ENCODE assay signal across 18 cellular contexts in the genomic region with DNA sequence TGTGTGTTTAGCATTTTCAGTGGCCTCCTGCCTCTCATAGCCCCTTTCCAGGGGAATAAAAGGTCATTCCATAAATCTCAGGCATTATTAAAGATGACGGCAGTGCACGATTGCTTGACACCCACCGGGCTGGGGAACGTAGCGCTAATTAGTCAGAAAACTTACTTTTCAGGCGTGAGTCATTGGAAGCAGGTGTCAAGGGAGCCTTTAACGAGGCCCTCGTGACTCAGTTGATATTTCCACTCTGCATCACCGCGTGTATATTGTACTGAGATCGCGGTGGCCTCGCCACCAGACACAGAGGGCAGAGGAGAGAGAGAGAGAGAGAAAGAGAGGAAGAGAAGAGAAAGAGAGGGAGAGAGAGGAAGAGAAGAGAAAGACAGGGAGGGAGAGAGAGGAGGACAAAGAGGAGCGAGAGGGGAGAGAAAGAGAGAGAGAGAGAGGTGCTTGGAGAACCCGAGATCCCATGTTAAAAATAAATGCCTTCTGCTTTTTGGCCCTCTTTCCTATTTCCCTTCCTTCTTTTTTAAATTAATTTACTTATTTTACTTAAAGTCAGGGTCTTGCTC. TPM values are rescaled to one million over a fixed set of nuclear protein-coding genes. Genes with fewer than 3 reads are reported as not detected.
DNase-seq lines count a peak whose midpoint lies in the region; ATAC-seq, FAIRE-seq and TF ChIP-seq lines count a peak whose summit lies in the region.
"Had no signal": no experiment of that assay in that cellular context is flagged by ENCODE, and none has a peak within 500 bp of the region (broad histone marks: within the 10 kb centered on the region; RNA-seq: fewer than 3 reads in every experiment).

No MANE protein-coding gene starts in this region.

- ATAC-seq in activated T-helper 17 cell treated with anti-CD3 and anti-CD28 coated beads, Interleukin-2, amount 50 U/mL, for 72 hours (replicated peaks) = peak; percentile 74
- ATAC-seq: A549, GM12878, GM23338, HepG2 had no signal

- TF ChIP-seq POLR2A in sigmoid colon (IDR thresholded peaks at IDR 0.05) = no peak

- WGBS in sigmoid colon, 2 donors = 83 to 84% methylated on average over 15 of the region's 15 CpGs

- TF ChIP-seq CTCF in retinal pigment epithelial cell (conservative IDR thresholded peaks at IDR 0.05; ENCODE audit: low read depth, low read length) = no peak
- no peak for TF ChIP-seq CTCF in sigmoid colon (IDR thresholded peaks at IDR 0.05)

- no peaks in the 10 kb centered on the region for H3K36me3 ChIP-seq in SJCRH30
- no peaks in the 10 kb centered on the region for H3K36me3 ChIP-seq in sigmoid colon
- H3K36me3 ChIP-seq: BE2C had no signal

- peaks cover 36% of the 10 kb centered on the region for H3K27me3 Mint-ChIP-seq in activated T-helper 17 cell treated with anti-CD3 and anti-CD28 coated beads, Interleukin-2, amount 50 U/mL, for 72 hours

- H3K36me3 Mint-ChIP-seq in activated T-helper 17 cell treated with anti-CD3 and anti-CD28 coated beads, Interleukin-2, amount 50 U/mL, for 72 hours (ENCODE audit: low read depth) = no peaks in the 10 kb centered on the region
- H3K36me3 Mint-ChIP-seq: CD4-positive, alpha-beta memory T cell had no signal

- peak; percentile 25 for DNase-seq in stimulated activated CD4-positive, alpha-beta T cell treated with anti-CD3 and anti-CD28 coated beads, Interleukin-15, amount 100 ng/mL, for 24 hours
- no peak for DNase-seq in stimulated activated CD4-positive, alpha-beta T cell treated with anti-CD3 and anti-CD28 coated beads, Interleukin-4, amount 100 ng/mL, for 4 hours
- no peak for DNase-seq in HTR-8/SVneo (ENCODE audit: insufficient read length, low spot score)
- peak; percentile 87 for DNase-seq in retinal pigment epithelial cell (ENCODE audit: low read depth)
- DNase-seq in SJCRH30 = no peak
- DNase-seq in middle frontal gyrus (ENCODE audit: extremely low spot score, low spot score) = no peak
- DNase-seq in sigmoid colon = no peak
- DNase-seq: BE2C; CD4-positive, alpha-beta memory T cell; DMS79; H9 had no signal

- intact Hi-C loops in sigmoid colon (cut with DNase I) = no loop called here

- H3K27ac ChIP-seq in SJCRH30 (no peak overlapping the region), sigmoid colon (no peak overlapping the region)
- H3K27ac ChIP-seq: A549, C4-2B had no signal

- no peak overlapping the region for H3K4me3 Mint-ChIP-seq in activated T-helper 17 cell treated with anti-CD3 and anti-CD28 coated beads, Interleukin-2, amount 50 U/mL, for 72 hours
- H3K4me3 Mint-ChIP-seq: CD4-positive, alpha-beta memory T cell; GM23338; H9 had no signal

- no peaks in the 10 kb centered on the region for H3K4me1 ChIP-seq in SJCRH30
- H3K4me1 ChIP-seq in sigmoid colon = no peaks in the 10 kb centered on the region
- H3K4me1 ChIP-seq: BE2C had no signal

- no peak for TF ChIP-seq EP300 in sigmoid colon (IDR thresholded peaks at IDR 0.05)

- FAIRE-seq in HTR-8/SVneo (lab: Jason Lieb, UNC) = peak; percentile 74
- FAIRE-seq: A549, GM12878, GM18507, HepG2 had no signal

- no peaks in the 10 kb centered on the region for H3K9me3 Mint-ChIP-seq in activated T-helper 17 cell treated with anti-CD3 and anti-CD28 coated beads, Interleukin-2, amount 50 U/mL, for 72 hours
- H3K9me3 Mint-ChIP-seq: CD4-positive, alpha-beta memory T cell; GM23338; H9 had no signal

- H3K27me3 ChIP-seq in SJCRH30 (peaks cover 13% of the 10 kb centered on the region), sigmoid colon (peaks cover 0 to 5% (median 3%) of the 10 kb centered on the region in 3 donors)

- H3K9me3 ChIP-seq in SJCRH30 (replicated peaks) (no peaks in the 10 kb centered on the region), sigmoid colon (no peaks in the 10 kb centered on the region)
- H3K9me3 ChIP-seq: A549, BE2C had no signal

- no peak overlapping the region for H3K4me3 ChIP-seq in retinal pigment epithelial cell (ENCODE audit: low read length)
- no peak overlapping the region for H3K4me3 ChIP-seq in SJCRH30
- H3K4me3 ChIP-seq in sigmoid colon = no peak overlapping the region
- H3K4me3 ChIP-seq: A549, GM12878, GM23338 had no signal

- H3K4me1 Mint-ChIP-seq in activated T-helper 17 cell treated with anti-CD3 and anti-CD28 coated beads, Interleukin-2, amount 50 U/mL, for 72 hours = no peaks in the 10 kb centered on the region
- H3K4me1 Mint-ChIP-seq: CD4-positive, alpha-beta memory T cell had no signal

- peak overlapping the region; percentile 42 for H3K27ac Mint-ChIP-seq in activated T-helper 17 cell treated with anti-CD3 and anti-CD28 coated beads, Interleukin-2, amount 50 U/mL, for 72 hours
- H3K27ac Mint-ChIP-seq: CD4-positive, alpha-beta memory T cell; GM23338 had no signal

RNA-seq across cellular contexts. Expression of gene KCNG1, which starts 21.1 kb away (rescaled TPM):
- total RNA-seq in activated T-helper 17 cell treated with anti-CD3 and anti-CD28 coated beads, Interleukin-2, amount 50 U/mL, for 72 hours = under 1 TPM; 0.28 to 0.42 TPM
- 7.4 and 9.3 TPM in 2 replicates for total RNA-seq in SJCRH30 (2014; rRNA removed; shearing (Covaris generic))
- 1 to 10 TPM; 1.7 to 5.3 (median 3.3) TPM for total RNA-seq in sigmoid colon
- 1 to 10 TPM; 2.3 to 7.1 (median 2.4) TPM for polyA plus RNA-seq in sigmoid colon
- total RNA-seq: CD4-positive, alpha-beta memory T cell; GM12878; HepG2 had no signal
- polyA plus RNA-seq: CD4-positive, alpha-beta memory T cell; GM12878; HepG2 had no signal

RNA-seq across cellular contexts. Expression of gene MOCS3, which starts 43.2 kb away (rescaled TPM):
- total RNA-seq in activated T-helper 17 cell treated with anti-CD3 and anti-CD28 coated beads, Interleukin-2, amount 50 U/mL, for 72 hours = 1 to 10 TPM; 3.0 to 5.4 TPM
- 14.8 and 15.1 TPM in 2 replicates for total RNA-seq in SJCRH30 (2014; rRNA removed; shearing (Covaris generic))
- total RNA-seq in sigmoid colon = 1 to 10 TPM; 2.8 to 3.9 (median 3.6) TPM
- 1 to 10 TPM; 1.2 to 3.9 (median 3.6) TPM for polyA plus RNA-seq in sigmoid colon

RNA-seq across cellular contexts. Expression of gene DPM1, which starts 43.4 kb away (rescaled TPM):
- total RNA-seq in activated T-helper 17 cell treated with anti-CD3 and anti-CD28 coated beads, Interleukin-2, amount 50 U/mL, for 72 hours = 10 to 100 TPM; 43.0 to 57.4 TPM
- 153 and 164 TPM in 2 replicates for total RNA-seq in SJCRH30 (2014; rRNA removed; shearing (Covaris generic))
- total RNA-seq in sigmoid colon = 10 to 100 TPM; 45.4 to 94.6 (median 63.0) TPM
- 10 to 100 TPM; 52.9 to 76.1 (median 60.4) TPM for polyA plus RNA-seq in sigmoid colon

Comparison
In these comparisons a context has a peak if more than half of its experiments do, and no peak if none do; other contexts are left out.
1. DNase-seq: peak in stimulated activated CD4-positive, alpha-beta T cell treated with anti-CD3 and anti-CD28 coated beads, Interleukin-15, amount 100 ng/mL, for 24 hours (single experiment) and retinal pigment epithelial cell (single experiment); none in stimulated activated CD4-positive, alpha-beta T cell treated with anti-CD3 and anti-CD28 coated beads, Interleukin-4, amount 100 ng/mL, for 4 hours (0 of 2), HTR-8/SVneo (single experiment), SJCRH30 (0 of 2), middle frontal gyrus (single experiment) and sigmoid colon (single experiment).